Comparison of ENCODE assay signal across 21 cellular contexts in genomic region chr16:48907906-48908634, GRCh38.
DNase-seq lines count a peak whose midpoint lies in the region; ATAC-seq and TF ChIP-seq lines count a peak whose summit lies in the region.
"Had no signal": no experiment of that assay in that cellular context is flagged by ENCODE, and none has a peak within 500 bp of the region (broad histone marks: within the 10 kb centered on the region; RNA-seq: fewer than 3 reads in every experiment).

No MANE protein-coding gene starts in this region.

- no peak overlapping the region for H3K4me3 ChIP-seq in uterus
- H3K4me3 ChIP-seq: Peyer's patch, psoas muscle had no signal

- peak; percentile 80 for ATAC-seq in GM18868 (IDR thresholded peaks at IDR 0.05; ENCODE audit: unreplicated experiment)
- peak; percentile 72 for ATAC-seq in HG02610 (IDR thresholded peaks at IDR 0.05; ENCODE audit: unreplicated experiment)
- ATAC-seq in HG03432 (IDR thresholded peaks at IDR 0.05; ENCODE audit: unreplicated experiment), result peak; percentile 73
- ATAC-seq in GM18498 (IDR thresholded peaks at IDR 0.05; ENCODE audit: unreplicated experiment), result no peak
- ATAC-seq: activated T-cell treated with anti-CD3 and anti-CD28 coated beads, Interleukin-2, amount 50 U/mL, for 72 hours; HepG2; psoas muscle had no signal

- H3K27ac ChIP-seq in uterus, result no peak overlapping the region
- H3K27ac ChIP-seq: Peyer's patch, psoas muscle had no signal

- DNase-seq in A172 (ENCODE audit: low spot score) (peak; percentile 52), uterus (no peak), NCI-H1048 (lab: John Stamatoyannopoulos, UW) (no peak), NCI-H510A treated with DMSO at 0.1 percent for 48 hours (lab: John Stamatoyannopoulos, UW) (no peak)
- DNase-seq: activated CD4-positive, alpha-beta T cell treated with anti-CD3 and anti-CD28 coated beads, Interleukin-2, amount 50 U/mL, for 48 hours; activated T-cell treated with anti-CD3 and anti-CD28 coated beads, Interleukin-2, amount 50 U/mL, for 72 hours; C1 segment of cervical spinal cord; central memory CD4-positive, alpha-beta T cell; DMS79; H9; NCI-H2107; NCI-H748 treated with DMSO at 0.1 percent for 48 hours; Peyer's patch; psoas muscle; stimulated activated naive B cell treated with anti-CD40 and anti-IgM and Interleukin-4, amounts not matched to agents 10 μg/mL and 1 μg/mL and 100 μg/mL, for 72 hours; SW 1271 had no signal

- no peaks in the 10 kb centered on the region for H3K36me3 ChIP-seq in uterus
- H3K36me3 ChIP-seq: Peyer's patch had no signal

- intact Hi-C loops in uterus (cut with DNase I; ENCODE audit: low total_unique reads), result no loop called here

- TF ChIP-seq CTCF in uterus (IDR thresholded peaks at IDR 0.05), result no peak

- TF ChIP-seq POLR2A in uterus (IDR thresholded peaks at IDR 0.05), result no peak

- no peaks in the 10 kb centered on the region for H3K27me3 ChIP-seq in uterus
- H3K27me3 ChIP-seq: Peyer's patch had no signal

- no peaks in the 10 kb centered on the region for H3K9me3 ChIP-seq in uterus
- H3K9me3 ChIP-seq: Peyer's patch, psoas muscle had no signal

- no peaks in the 10 kb centered on the region for H3K4me1 ChIP-seq in uterus
- H3K4me1 ChIP-seq: Peyer's patch, psoas muscle had no signal
